Comparison of ENCODE assay signal across 3 cellular contexts in the genomic region with DNA sequence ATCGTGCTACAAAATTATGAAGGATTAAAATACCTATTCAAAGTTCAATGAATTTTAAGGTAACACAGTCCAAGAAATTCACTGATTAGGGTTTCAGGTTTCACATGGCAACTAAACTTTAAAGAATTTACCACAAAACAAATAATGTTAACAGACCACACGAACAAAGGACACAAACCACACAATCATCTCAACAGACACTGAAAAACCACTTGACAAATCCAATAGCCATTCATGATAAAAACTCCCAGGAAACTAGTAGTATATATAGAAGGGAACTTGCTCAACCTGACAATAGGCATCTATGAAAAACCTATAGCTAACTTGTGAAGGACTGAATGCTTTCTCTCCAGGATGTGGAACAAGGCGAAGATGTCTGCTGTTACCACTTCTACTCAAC.
TF ChIP-seq lines count a peak whose summit lies in the region.

No MANE protein-coding gene starts in this region.

TF ChIP-seq in SK-N-SH treated with all-trans-retinoic acid at 6 μM for 48 hours, 23 proteins besides CTCF, POLR2A, EP300 and RAD21:
- TF ChIP-seq, protein P1, sequence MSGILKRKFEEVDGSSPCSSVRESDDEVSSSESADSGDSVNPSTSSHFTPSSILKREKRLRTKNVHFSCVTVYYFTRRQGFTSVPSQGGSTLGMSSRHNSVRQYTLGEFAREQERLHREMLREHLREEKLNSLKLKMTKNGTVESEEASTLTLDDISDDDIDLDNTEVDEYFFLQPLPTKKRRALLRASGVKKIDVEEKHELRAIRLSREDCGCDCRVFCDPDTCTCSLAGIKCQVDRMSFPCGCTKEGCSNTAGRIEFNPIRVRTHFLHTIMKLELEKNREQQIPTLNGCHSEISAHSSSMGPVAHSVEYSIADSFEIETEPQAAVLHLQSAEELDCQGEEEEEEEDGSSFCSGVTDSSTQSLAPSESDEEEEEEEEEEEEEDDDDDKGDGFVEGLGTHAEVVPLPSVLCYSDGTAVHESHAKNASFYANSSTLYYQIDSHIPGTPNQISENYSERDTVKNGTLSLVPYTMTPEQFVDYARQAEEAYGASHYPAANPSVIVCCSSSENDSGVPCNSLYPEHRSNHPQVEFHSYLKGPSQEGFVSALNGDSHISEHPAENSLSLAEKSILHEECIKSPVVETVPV (CRISPR knock-in tag; IDR thresholded peaks at IDR 0.05), result no peak
- no peak for TF ChIP-seq ISL1 (CRISPR knock-in tag; IDR thresholded peaks at IDR 0.05)
- TF ChIP-seq TCF4 (CRISPR knock-in tag; IDR thresholded peaks at IDR 0.05; ENCODE audit: borderline replicate concordance), result no peak
- TF ChIP-seq ARNTL (CRISPR knock-in tag; IDR thresholded peaks at IDR 0.05; ENCODE audit: borderline replicate concordance, low read depth), result no peak
- TF ChIP-seq ZNF565 (CRISPR knock-in tag; conservative IDR thresholded peaks at IDR 0.05; ENCODE audit: low read depth), result no peak
- TF ChIP-seq, protein P2, sequence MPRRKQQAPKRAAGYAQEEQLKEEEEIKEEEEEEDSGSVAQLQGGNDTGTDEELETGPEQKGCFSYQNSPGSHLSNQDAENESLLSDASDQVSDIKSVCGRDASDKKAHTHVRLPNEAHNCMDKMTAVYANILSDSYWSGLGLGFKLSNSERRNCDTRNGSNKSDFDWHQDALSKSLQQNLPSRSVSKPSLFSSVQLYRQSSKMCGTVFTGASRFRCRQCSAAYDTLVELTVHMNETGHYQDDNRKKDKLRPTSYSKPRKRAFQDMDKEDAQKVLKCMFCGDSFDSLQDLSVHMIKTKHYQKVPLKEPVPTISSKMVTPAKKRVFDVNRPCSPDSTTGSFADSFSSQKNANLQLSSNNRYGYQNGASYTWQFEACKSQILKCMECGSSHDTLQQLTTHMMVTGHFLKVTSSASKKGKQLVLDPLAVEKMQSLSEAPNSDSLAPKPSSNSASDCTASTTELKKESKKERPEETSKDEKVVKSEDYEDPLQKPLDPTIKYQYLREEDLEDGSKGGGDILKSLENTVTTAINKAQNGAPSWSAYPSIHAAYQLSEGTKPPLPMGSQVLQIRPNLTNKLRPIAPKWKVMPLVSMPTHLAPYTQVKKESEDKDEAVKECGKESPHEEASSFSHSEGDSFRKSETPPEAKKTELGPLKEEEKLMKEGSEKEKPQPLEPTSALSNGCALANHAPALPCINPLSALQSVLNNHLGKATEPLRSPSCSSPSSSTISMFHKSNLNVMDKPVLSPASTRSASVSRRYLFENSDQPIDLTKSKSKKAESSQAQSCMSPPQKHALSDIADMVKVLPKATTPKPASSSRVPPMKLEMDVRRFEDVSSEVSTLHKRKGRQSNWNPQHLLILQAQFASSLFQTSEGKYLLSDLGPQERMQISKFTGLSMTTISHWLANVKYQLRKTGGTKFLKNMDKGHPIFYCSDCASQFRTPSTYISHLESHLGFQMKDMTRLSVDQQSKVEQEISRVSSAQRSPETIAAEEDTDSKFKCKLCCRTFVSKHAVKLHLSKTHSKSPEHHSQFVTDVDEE (CRISPR knock-in tag; IDR thresholded peaks at IDR 0.05), result no peak
- TF ChIP-seq, protein P3, sequence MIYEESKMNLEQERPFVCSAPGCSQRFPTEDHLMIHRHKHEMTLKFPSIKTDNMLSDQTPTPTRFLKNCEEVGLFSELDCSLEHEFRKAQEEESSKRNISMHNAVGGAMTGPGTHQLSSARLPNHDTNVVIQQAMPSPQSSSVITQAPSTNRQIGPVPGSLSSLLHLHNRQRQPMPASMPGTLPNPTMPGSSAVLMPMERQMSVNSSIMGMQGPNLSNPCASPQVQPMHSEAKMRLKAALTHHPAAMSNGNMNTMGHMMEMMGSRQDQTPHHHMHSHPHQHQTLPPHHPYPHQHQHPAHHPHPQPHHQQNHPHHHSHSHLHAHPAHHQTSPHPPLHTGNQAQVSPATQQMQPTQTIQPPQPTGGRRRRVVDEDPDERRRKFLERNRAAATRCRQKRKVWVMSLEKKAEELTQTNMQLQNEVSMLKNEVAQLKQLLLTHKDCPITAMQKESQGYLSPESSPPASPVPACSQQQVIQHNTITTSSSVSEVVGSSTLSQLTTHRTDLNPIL (CRISPR knock-in tag; IDR thresholded peaks at IDR 0.05; ENCODE audit: low read depth), result no peak
- no peak for TF ChIP-seq RARB (CRISPR knock-in tag; IDR thresholded peaks at IDR 0.05)
- TF ChIP-seq ZNF8 (CRISPR knock-in tag; IDR thresholded peaks at IDR 0.05), result no peak
- TF ChIP-seq ZFP30 (CRISPR knock-in tag; IDR thresholded peaks at IDR 0.05), result no peak

TF ChIP-seq in SK-N-SH, 30 proteins besides CTCF, POLR2A, EP300 and RAD21:
- TF ChIP-seq JUND (IDR thresholded peaks at IDR 0.05) (no peak), SMC3 (IDR thresholded peaks at IDR 0.05; ENCODE audit: low read depth, low read length) (no peak), TEAD4 (IDR thresholded peaks at IDR 0.05; ENCODE audit: borderline replicate concordance, insufficient read depth) (no peak), TCF12 (IDR thresholded peaks at IDR 0.05) (no peak), FOSL2 (IDR thresholded peaks at IDR 0.05; ENCODE audit: borderline replicate concordance, low read depth) (no peak), ELF1 (IDR thresholded peaks at IDR 0.05) (no peak), SIN3A (IDR thresholded peaks at IDR 0.05; ENCODE audit: borderline replicate concordance, low read depth, low read length) (no peak), FOXM1 (IDR thresholded peaks at IDR 0.05; ENCODE audit: low read depth) (no peak), RCOR1 (IDR thresholded peaks at IDR 0.05; ENCODE audit: low read length) (no peak), RFX5 (IDR thresholded peaks at IDR 0.05; ENCODE audit: low read length) (no peak), EZH2phosphoT487 (IDR thresholded peaks at IDR 0.05; ENCODE audit: borderline replicate concordance, low read depth) (no peak), MXI1 (IDR thresholded peaks at IDR 0.05; ENCODE audit: low read depth, low read length) (no peak), MEF2A (IDR thresholded peaks at IDR 0.05; ENCODE audit: borderline replicate concordance, low read depth) (no peak), POLR2AphosphoS5 (IDR thresholded peaks at IDR 0.05; ENCODE audit: low read depth, low read length) (no peak), NRF1 (IDR thresholded peaks at IDR 0.05; ENCODE audit: low read depth, low read length) (no peak)
- TF ChIP-seq, protein P4, sequence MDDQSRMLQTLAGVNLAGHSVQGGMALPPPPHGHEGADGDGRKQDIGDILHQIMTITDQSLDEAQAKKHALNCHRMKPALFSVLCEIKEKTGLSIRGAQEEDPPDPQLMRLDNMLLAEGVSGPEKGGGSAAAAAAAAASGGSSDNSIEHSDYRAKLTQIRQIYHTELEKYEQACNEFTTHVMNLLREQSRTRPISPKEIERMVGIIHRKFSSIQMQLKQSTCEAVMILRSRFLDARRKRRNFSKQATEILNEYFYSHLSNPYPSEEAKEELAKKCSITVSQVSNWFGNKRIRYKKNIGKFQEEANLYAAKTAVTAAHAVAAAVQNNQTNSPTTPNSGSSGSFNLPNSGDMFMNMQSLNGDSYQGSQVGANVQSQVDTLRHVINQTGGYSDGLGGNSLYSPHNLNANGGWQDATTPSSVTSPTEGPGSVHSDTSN (IDR thresholded peaks at IDR 0.05), result no peak
- TF ChIP-seq, protein P5, sequence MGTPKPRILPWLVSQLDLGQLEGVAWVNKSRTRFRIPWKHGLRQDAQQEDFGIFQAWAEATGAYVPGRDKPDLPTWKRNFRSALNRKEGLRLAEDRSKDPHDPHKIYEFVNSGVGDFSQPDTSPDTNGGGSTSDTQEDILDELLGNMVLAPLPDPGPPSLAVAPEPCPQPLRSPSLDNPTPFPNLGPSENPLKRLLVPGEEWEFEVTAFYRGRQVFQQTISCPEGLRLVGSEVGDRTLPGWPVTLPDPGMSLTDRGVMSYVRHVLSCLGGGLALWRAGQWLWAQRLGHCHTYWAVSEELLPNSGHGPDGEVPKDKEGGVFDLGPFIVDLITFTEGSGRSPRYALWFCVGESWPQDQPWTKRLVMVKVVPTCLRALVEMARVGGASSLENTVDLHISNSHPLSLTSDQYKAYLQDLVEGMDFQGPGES (IDR thresholded peaks at IDR 0.05; ENCODE audit: low read depth, low read length), result no peak
- TF ChIP-seq, protein P6, sequence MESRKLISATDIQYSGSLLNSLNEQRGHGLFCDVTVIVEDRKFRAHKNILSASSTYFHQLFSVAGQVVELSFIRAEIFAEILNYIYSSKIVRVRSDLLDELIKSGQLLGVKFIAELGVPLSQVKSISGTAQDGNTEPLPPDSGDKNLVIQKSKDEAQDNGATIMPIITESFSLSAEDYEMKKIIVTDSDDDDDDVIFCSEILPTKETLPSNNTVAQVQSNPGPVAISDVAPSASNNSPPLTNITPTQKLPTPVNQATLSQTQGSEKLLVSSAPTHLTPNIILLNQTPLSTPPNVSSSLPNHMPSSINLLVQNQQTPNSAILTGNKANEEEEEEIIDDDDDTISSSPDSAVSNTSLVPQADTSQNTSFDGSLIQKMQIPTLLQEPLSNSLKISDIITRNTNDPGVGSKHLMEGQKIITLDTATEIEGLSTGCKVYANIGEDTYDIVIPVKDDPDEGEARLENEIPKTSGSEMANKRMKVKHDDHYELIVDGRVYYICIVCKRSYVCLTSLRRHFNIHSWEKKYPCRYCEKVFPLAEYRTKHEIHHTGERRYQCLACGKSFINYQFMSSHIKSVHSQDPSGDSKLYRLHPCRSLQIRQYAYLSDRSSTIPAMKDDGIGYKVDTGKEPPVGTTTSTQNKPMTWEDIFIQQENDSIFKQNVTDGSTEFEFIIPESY (IDR thresholded peaks at IDR 0.05; ENCODE audit: borderline replicate concordance, low read depth), result no peak
- TF ChIP-seq, protein P7, sequence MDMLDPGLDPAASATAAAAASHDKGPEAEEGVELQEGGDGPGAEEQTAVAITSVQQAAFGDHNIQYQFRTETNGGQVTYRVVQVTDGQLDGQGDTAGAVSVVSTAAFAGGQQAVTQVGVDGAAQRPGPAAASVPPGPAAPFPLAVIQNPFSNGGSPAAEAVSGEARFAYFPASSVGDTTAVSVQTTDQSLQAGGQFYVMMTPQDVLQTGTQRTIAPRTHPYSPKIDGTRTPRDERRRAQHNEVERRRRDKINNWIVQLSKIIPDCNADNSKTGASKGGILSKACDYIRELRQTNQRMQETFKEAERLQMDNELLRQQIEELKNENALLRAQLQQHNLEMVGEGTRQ (IDR thresholded peaks at IDR 0.05; ENCODE audit: borderline replicate concordance, low read depth, low read length), result no peak

TF ChIP-seq in K562, 482 proteins besides CTCF, POLR2A, EP300 and RAD21 (continues in another document):
- TF ChIP-seq, protein P8, sequence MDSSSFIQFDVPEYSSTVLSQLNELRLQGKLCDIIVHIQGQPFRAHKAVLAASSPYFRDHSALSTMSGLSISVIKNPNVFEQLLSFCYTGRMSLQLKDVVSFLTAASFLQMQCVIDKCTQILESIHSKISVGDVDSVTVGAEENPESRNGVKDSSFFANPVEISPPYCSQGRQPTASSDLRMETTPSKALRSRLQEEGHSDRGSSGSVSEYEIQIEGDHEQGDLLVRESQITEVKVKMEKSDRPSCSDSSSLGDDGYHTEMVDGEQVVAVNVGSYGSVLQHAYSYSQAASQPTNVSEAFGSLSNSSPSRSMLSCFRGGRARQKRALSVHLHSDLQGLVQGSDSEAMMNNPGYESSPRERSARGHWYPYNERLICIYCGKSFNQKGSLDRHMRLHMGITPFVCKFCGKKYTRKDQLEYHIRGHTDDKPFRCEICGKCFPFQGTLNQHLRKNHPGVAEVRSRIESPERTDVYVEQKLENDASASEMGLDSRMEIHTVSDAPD (CRISPR knock-in tag; IDR thresholded peaks at IDR 0.05), result no peak
- no peak for TF ChIP-seq GABPA (tag; conservative IDR thresholded peaks at IDR 0.05; ENCODE audit: low read depth)
- TF ChIP-seq, protein P9, sequence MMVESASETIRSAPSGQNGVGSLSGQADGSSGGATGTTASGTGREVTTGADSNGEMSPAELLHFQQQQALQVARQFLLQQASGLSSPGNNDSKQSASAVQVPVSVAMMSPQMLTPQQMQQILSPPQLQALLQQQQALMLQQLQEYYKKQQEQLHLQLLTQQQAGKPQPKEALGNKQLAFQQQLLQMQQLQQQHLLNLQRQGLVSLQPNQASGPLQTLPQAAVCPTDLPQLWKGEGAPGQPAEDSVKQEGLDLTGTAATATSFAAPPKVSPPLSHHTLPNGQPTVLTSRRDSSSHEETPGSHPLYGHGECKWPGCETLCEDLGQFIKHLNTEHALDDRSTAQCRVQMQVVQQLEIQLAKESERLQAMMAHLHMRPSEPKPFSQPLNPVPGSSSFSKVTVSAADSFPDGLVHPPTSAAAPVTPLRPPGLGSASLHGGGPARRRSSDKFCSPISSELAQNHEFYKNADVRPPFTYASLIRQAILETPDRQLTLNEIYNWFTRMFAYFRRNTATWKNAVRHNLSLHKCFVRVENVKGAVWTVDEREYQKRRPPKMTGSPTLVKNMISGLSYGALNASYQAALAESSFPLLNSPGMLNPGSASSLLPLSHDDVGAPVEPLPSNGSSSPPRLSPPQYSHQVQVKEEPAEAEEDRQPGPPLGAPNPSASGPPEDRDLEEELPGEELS (CRISPR knock-in tag; IDR thresholded peaks at IDR 0.05; ENCODE audit: borderline replicate concordance), result no peak
